In genomic region chr10:49161411-49161997, GRCh38 we compare ENCODE assay signal across 8 cellular contexts. TPM values are rescaled to one million over a fixed set of nuclear protein-coding genes. Genes with fewer than 3 reads are reported as not detected.
DNase-seq lines count a peak whose midpoint lies in the region; ATAC-seq and TF ChIP-seq lines count a peak whose summit lies in the region.

No MANE protein-coding gene starts in this region.

- peak in 1 of 2 experiments; percentile 56 for DNase-seq in PC-9
- peak; percentile 76 for DNase-seq in fibroblast of the aortic adventitia (ENCODE audit: low read depth)
- no peak for DNase-seq in sciatic nerve (ENCODE audit: low spot score)
- no peak for DNase-seq in HPDE6-E6E7 (ENCODE audit: extremely low spot score)
- no peak for DNase-seq in CD8-positive, alpha-beta T cell
- DNase-seq in NK-92 (lab: John Stamatoyannopoulos, UW; ENCODE audit: unreplicated experiment): no peak

- H3K36me3 ChIP-seq in PC-9 (ENCODE audit: low read depth): no peaks in the 10 kb centered on the region
- H3K36me3 ChIP-seq in CD8-positive, alpha-beta T cell (ENCODE audit: insufficient read depth, low read length): no peaks in the 10 kb centered on the region

- no peaks in the 10 kb centered on the region for H3K9me2 ChIP-seq in PC-9 (ENCODE audit: insufficient read depth)

- H3K9me3 ChIP-seq in PC-9 (ENCODE audit: insufficient read depth, low read depth): no peaks in the 10 kb centered on the region
- no peaks in the 10 kb centered on the region for H3K9me3 ChIP-seq in CD8-positive, alpha-beta T cell (ENCODE audit: low read length)

- no peaks in the 10 kb centered on the region for H3K4me1 ChIP-seq in PC-9 (replicated peaks; ENCODE audit: insufficient read depth)
- H3K4me1 ChIP-seq in CD8-positive, alpha-beta T cell (ENCODE audit: insufficient read depth, low read length): no peaks in the 10 kb centered on the region

- no peaks in the 10 kb centered on the region for H3K27me3 ChIP-seq in PC-9 (ENCODE audit: insufficient read depth, low read depth)
- no peaks in the 10 kb centered on the region for H3K27me3 ChIP-seq in CD8-positive, alpha-beta T cell (ENCODE audit: insufficient read depth, low read length)

- BruUV-seq in PC-9 (replicated peaks; lab: Mats Ljungman, UMichigan): no TSS peak

- no peak overlapping the region for H3K27ac Mint-ChIP-seq in CD8-positive, alpha-beta T cell

- peak; percentile 70 for ATAC-seq in sciatic nerve
- ATAC-seq in CD8-positive, alpha-beta T cell: no peak
- no peak for ATAC-seq in HG02588 (IDR thresholded peaks at IDR 0.05; ENCODE audit: unreplicated experiment)

- TF ChIP-seq CTCF in GM12873 (IDR thresholded peaks at IDR 0.05; ENCODE audit: insufficient read depth, low read depth, low read length, missing control alignments): peak; percentile 22
- peak; percentile 37; the same call in 1 of the 2 replicates for TF ChIP-seq CTCF in PC-9 (conservative IDR thresholded peaks at IDR 0.05)
- peak; percentile 60 for TF ChIP-seq CTCF in fibroblast of the aortic adventitia (IDR thresholded peaks at IDR 0.05; ENCODE audit: insufficient read depth, low read length)
- no peak for TF ChIP-seq CTCF in CD8-positive, alpha-beta T cell (IDR thresholded peaks at IDR 0.05)

- CTCF ChIA-PET in PC-9 (lab: Charles Lee): no interaction called here
- CTCF ChIA-PET in CD8-positive, alpha-beta T cell (lab: Charles Lee): no interaction called here

- H3F3A ChIP-seq in PC-9 (ENCODE audit: insufficient read depth, low read depth): no peaks in the 10 kb centered on the region

- H3K4me3 ChIP-seq in PC-9: no peak overlapping the region
- no peak overlapping the region for H3K4me3 ChIP-seq in fibroblast of the aortic adventitia (ENCODE audit: low read depth, low read length)
- H3K4me3 ChIP-seq in CD8-positive, alpha-beta T cell (ENCODE audit: low read depth, low read length): no peak overlapping the region

- no peaks in the 10 kb centered on the region for H3K36me3 Mint-ChIP-seq in CD8-positive, alpha-beta T cell

- intact Hi-C loops in PC-9 (cut with micrococcal nuclease; ENCODE audit: unreplicated experiment): no loop called here
- intact Hi-C loops in sciatic nerve (cut with DNase I): loop anchor here (5.0 kb wide), 1 partner anchor 179 kb away; no protein-coding TSS in a partner anchor
- intact Hi-C loops in CD8-positive, alpha-beta T cell (cut with DNase I, micrococcal nuclease): no loop called here

- H3K4me2 ChIP-seq in PC-9: no peak overlapping the region

- no peaks in the 10 kb centered on the region for H3K27me3 Mint-ChIP-seq in CD8-positive, alpha-beta T cell (ENCODE audit: low read depth)

- H3K79me2 ChIP-seq in PC-9 (ENCODE audit: low read depth): no peaks in the 10 kb centered on the region

- H2AFZ ChIP-seq in PC-9: no peak overlapping the region

- POLR2A ChIA-PET in PC-9 (lab: Charles Lee; ENCODE audit: unreplicated experiment): no interaction called here
- POLR2A ChIA-PET in CD8-positive, alpha-beta T cell (lab: Charles Lee): no interaction called here

- peaks cover 9% of the 10 kb centered on the region for H3K4me1 Mint-ChIP-seq in CD8-positive, alpha-beta T cell (ENCODE audit: low read depth)

- no peak overlapping the region for H3K4me3 Mint-ChIP-seq in CD8-positive, alpha-beta T cell

- no peak overlapping the region for H3K27ac ChIP-seq in PC-9
- no peak overlapping the region for H3K27ac ChIP-seq in CD8-positive, alpha-beta T cell (ENCODE audit: low read depth, low read length)

- no peaks in the 10 kb centered on the region for H3K9me3 Mint-ChIP-seq in CD8-positive, alpha-beta T cell

- no peaks in the 10 kb centered on the region for H4K20me1 ChIP-seq in PC-9 (ENCODE audit: insufficient read depth)

RNA-seq across cellular contexts. Expression of gene TMEM273, which starts 26.7 kb away (rescaled TPM):
- total RNA-seq in PC-9 (2021): 0.26 and 2.2 TPM in 2 replicates
- total RNA-seq in fibroblast of the aortic adventitia (ENCODE audit: low replicate concordance): 0.57 TPM in 1 of 2 replicates, not detected in the other
- total RNA-seq in sciatic nerve: 35.1 TPM
- total RNA-seq in CD8-positive, alpha-beta T cell: 1 to 10 TPM; 1.1 to 1.2 TPM

RNA-seq across cellular contexts. Expression of gene FAM170B, which starts 27.7 kb away (rescaled TPM):
- total RNA-seq in PC-9 (2021) (not detected in 2 replicates), fibroblast of the aortic adventitia (ENCODE audit: low replicate concordance) (not detected in 2 replicates), sciatic nerve (not detected)
- total RNA-seq in CD8-positive, alpha-beta T cell: not detected

RNA-seq across cellular contexts. Expression of gene VSTM4, which starts 46.2 kb away (rescaled TPM):
- total RNA-seq in PC-9 (2021) (not detected in 2 replicates), fibroblast of the aortic adventitia (ENCODE audit: low replicate concordance) (4.7 and 6.5 TPM in 2 replicates), sciatic nerve (16.4 TPM)
- total RNA-seq in CD8-positive, alpha-beta T cell: not detected

Comparison
In these comparisons a context has a peak if more than half of its experiments do, and no peak if none do; other contexts are left out.
1. RNA of gene TMEM273, which starts 26.7 kb away (total RNA-seq): 35.1 TPM in sciatic nerve (single experiment); 1.1 to 1.2 TPM in CD8-positive, alpha-beta T cell, 0.26 to 2.2 TPM in PC-9 and 0.57 TPM in fibroblast of the aortic adventitia; every median in the first group is over 10 times any median in the second.